In the genomic region with DNA sequence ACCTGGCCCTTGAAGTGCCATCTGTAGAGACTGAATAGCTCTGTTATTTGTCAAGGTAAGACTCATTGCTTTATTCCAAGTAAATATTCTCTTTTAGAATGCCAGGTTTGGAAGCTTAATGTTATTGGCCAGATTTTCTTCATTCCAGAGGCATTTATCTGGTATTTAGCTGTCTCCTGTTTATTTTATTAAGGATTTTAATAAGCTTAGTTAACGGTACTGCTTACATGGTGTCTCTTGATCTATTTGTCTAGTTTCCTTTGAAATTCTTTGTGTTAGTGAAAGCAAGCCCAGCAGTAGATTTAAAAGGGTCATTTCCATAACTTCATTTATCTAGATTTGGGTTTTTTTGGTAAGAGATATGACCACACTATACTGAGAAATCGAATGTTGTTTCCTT, we compare ENCODE assay signal across 21 cellular contexts. TPM values are rescaled to one million over a fixed set of nuclear protein-coding genes. Genes with fewer than 3 reads are reported as not detected.
DNase-seq lines count a peak whose midpoint lies in the region; ATAC-seq and TF ChIP-seq lines count a peak whose summit lies in the region.
"Had no signal": no experiment of that assay in that cellular context is flagged by ENCODE, and none has a peak within 500 bp of the region (broad histone marks: within the 10 kb centered on the region; RNA-seq: fewer than 3 reads in every experiment).

No MANE protein-coding gene starts in this region.

- no peak overlapping the region for H2BK20ac ChIP-seq in H9 (ENCODE audit: low read depth, low read length, poor library complexity, severe bottlenecking)

- no peak overlapping the region for H3K23ac ChIP-seq in H9 (ENCODE audit: insufficient read length, low read depth, low read length)

- H3K9me3 ChIP-seq in BLaER1 = peaks cover 29% of the 10 kb centered on the region
- no peaks in the 10 kb centered on the region for H3K9me3 ChIP-seq in CD4-positive, alpha-beta T cell (ENCODE audit: control insufficient read depth, low read length)
- H3K9me3 ChIP-seq in naive thymus-derived CD4-positive, alpha-beta T cell (ENCODE audit: control insufficient read depth in 2 of 3, low read length in 3 of 3) = no peaks in the 10 kb centered on the region
- H3K9me3 ChIP-seq in adrenal gland (replicated peaks in 1 of 3) = no peaks in the 10 kb centered on the region
- no peaks in the 10 kb centered on the region for H3K9me3 ChIP-seq in H9 (ENCODE audit: control insufficient read depth, low read depth, low read length)

- no peak overlapping the region for H4K91ac ChIP-seq in H9 (ENCODE audit: insufficient read length, low read depth, low read length)

- no peaks in the 10 kb centered on the region for H3K9me3 Mint-ChIP-seq in CD4-positive, alpha-beta T cell
- peaks cover 0 to 2% (median 0%) of the 10 kb centered on the region in 11 donors for H3K9me3 Mint-ChIP-seq in naive thymus-derived CD4-positive, alpha-beta T cell
- H3K9me3 Mint-ChIP-seq in H9 = no peaks in the 10 kb centered on the region
- H3K9me3 Mint-ChIP-seq: GM23338 had no signal

- H3K27ac Mint-ChIP-seq in CD4-positive, alpha-beta T cell = no peak overlapping the region
- H3K27ac Mint-ChIP-seq in naive thymus-derived CD4-positive, alpha-beta T cell = peak overlapping the region in 2 of 9 donors; percentile 23 to 45
- no peak overlapping the region for H3K27ac Mint-ChIP-seq in H9
- H3K27ac Mint-ChIP-seq: GM23338 had no signal

- H3K4me1 Mint-ChIP-seq in CD4-positive, alpha-beta T cell (ENCODE audit: low read depth) = peaks cover 99% of the 10 kb centered on the region
- peaks cover 74 to 100% (median 96%) of the 10 kb centered on the region in 7 donors for H3K4me1 Mint-ChIP-seq in naive thymus-derived CD4-positive, alpha-beta T cell
- peaks cover 59 to 65% of the 10 kb centered on the region in 2 experiments for H3K4me1 Mint-ChIP-seq in H9

- H4K20me1 ChIP-seq in BLaER1 (peaks cover 100% of the 10 kb centered on the region), H9 (ENCODE audit: control insufficient read depth, insufficient read depth, insufficient read length) (no peaks in the 10 kb centered on the region)

- H3T11ph ChIP-seq in H9 (ENCODE audit: low read length) = no peak overlapping the region

- H3K18ac ChIP-seq in H9 (ENCODE audit: insufficient read length, low read depth, low read length) = no peak overlapping the region

- peaks cover 44% of the 10 kb centered on the region; the same call in 1 of the 2 replicates for H3K79me2 ChIP-seq in H9 (ENCODE audit: insufficient read depth, low read length)

- WGBS in adrenal gland, 4 donors = 47 to 68% (median 64%) methylated on average over 2 of the region's 2 CpGs
- whole genome bisulfite sequencing in H9 (ENCODE audit: extremely low coverage, insufficient read length, low lambda C conversion rate) = no CpG with 5 or more reads among the region's 2 CpGs

- no peak overlapping the region for H2AFZ ChIP-seq in H9 (ENCODE audit: low read length)
- H2AFZ ChIP-seq: GM23338 had no signal

- H3K4me3 ChIP-seq in BLaER1 (no peak overlapping the region), adrenal gland (no peak overlapping the region)
- H3K4me3 ChIP-seq in naive thymus-derived CD4-positive, alpha-beta T cell (ENCODE audit: low read length) = no peak overlapping the region
- H3K4me3 ChIP-seq: GM23338, K562 had no signal

- H3K27me3 ChIP-seq in BLaER1 (no peaks in the 10 kb centered on the region), adrenal gland (no peaks in the 10 kb centered on the region), H9 (ENCODE audit: insufficient read depth, low read length) (no peaks in the 10 kb centered on the region)
- no peaks in the 10 kb centered on the region for H3K27me3 ChIP-seq in CD4-positive, alpha-beta T cell (ENCODE audit: control insufficient read depth, insufficient read depth, low read length)
- H3K27me3 ChIP-seq in naive thymus-derived CD4-positive, alpha-beta T cell (ENCODE audit: control insufficient read depth in 2 of 2, insufficient read depth in 2 of 2, low read length in 2 of 2) = no peaks in the 10 kb centered on the region

- H4K8ac ChIP-seq in H9 (replicated peaks; ENCODE audit: insufficient read length, low read depth, low read length) = no peak overlapping the region

- H3K14ac ChIP-seq in H9 (ENCODE audit: insufficient read depth, low read length) = no peak overlapping the region

- no peak overlapping the region for H2AK5ac ChIP-seq in H9 (ENCODE audit: insufficient read length, low read length)

- no peak overlapping the region for H2BK15ac ChIP-seq in H9 (ENCODE audit: low read depth, low read length)

- intact Hi-C loops in CD4-positive, alpha-beta T cell (cut with DNase I, micrococcal nuclease) = no loop called here
- intact Hi-C loops in naive thymus-derived CD4-positive, alpha-beta T cell (cut with micrococcal nuclease) = no loop called here
- intact Hi-C loops in adrenal gland (cut with DNase I) = no loop called here

- H2BK5ac ChIP-seq in H9 (ENCODE audit: insufficient read length, low read length) = no peak overlapping the region

- ATAC-seq in CD4-positive, alpha-beta T cell (ENCODE audit: poor library complexity) = no peak
- ATAC-seq in naive thymus-derived CD4-positive, alpha-beta T cell = no peak
- ATAC-seq: GM23338, HCT116, K562, PC-3, SK-N-SH treated with all-trans-retinoic acid at 6 μM for 48 hours had no signal

- H4K5ac ChIP-seq in H9 (ENCODE audit: insufficient read length, low read depth, low read length) = no peak overlapping the region

- H3K27me3 Mint-ChIP-seq in CD4-positive, alpha-beta T cell = no peaks in the 10 kb centered on the region
- no peaks in the 10 kb centered on the region for H3K27me3 Mint-ChIP-seq in naive thymus-derived CD4-positive, alpha-beta T cell
- no peaks in the 10 kb centered on the region for H3K27me3 Mint-ChIP-seq in H9 (ENCODE audit: low read depth)
- H3K27me3 Mint-ChIP-seq: CD4-positive, alpha-beta memory T cell had no signal

- peaks cover 2% of the 10 kb centered on the region for H3K79me1 ChIP-seq in H9 (ENCODE audit: insufficient read depth, low read depth, low read length, poor library complexity, severe bottlenecking)

- H3K36me3 ChIP-seq in BLaER1 = peaks cover 62% of the 10 kb centered on the region
- no peaks in the 10 kb centered on the region for H3K36me3 ChIP-seq in naive thymus-derived CD4-positive, alpha-beta T cell (ENCODE audit: control insufficient read depth in 2 of 3, insufficient read depth in 3 of 3, low read length in 3 of 3)
- no peaks in the 10 kb centered on the region for H3K36me3 ChIP-seq in adrenal gland (replicated peaks in 1 of 2)

- H3K23me2 ChIP-seq in H9 (ENCODE audit: insufficient read length, low read depth, low read length, poor library complexity, severe bottlenecking) = no peaks in the 10 kb centered on the region

- CTCF ChIA-PET in CD4-positive, alpha-beta T cell (lab: Charles Lee) = no interaction called here
- CTCF ChIA-PET in naive thymus-derived CD4-positive, alpha-beta T cell (lab: Charles Lee) = interaction anchor here (0.7 kb wide), 1 partner anchor 68 kb away, joined by 3 read pairs; no protein-coding TSS in a partner anchor

- H3K4me1 ChIP-seq in BLaER1 = peaks cover 53% of the 10 kb centered on the region
- peaks cover 46 to 60% of the 10 kb centered on the region in 2 donors for H3K4me1 ChIP-seq in naive thymus-derived CD4-positive, alpha-beta T cell (ENCODE audit: control insufficient read depth in 2 of 2, insufficient read depth in 2 of 2, low read length in 2 of 2)
- H3K4me1 ChIP-seq in adrenal gland (replicated peaks in 1 of 2) = peaks cover under 1 to 27% of the 10 kb centered on the region in 2 donors
- peaks cover 7% of the 10 kb centered on the region for H3K4me1 ChIP-seq in H9 (ENCODE audit: insufficient read depth, low read length)

- TF ChIP-seq CTCF in CD4-positive, alpha-beta T cell (IDR thresholded peaks at IDR 0.05) = no peak
- TF ChIP-seq CTCF in adrenal gland (IDR thresholded peaks at IDR 0.05) = no peak
- TF ChIP-seq CTCF in H9 (conservative IDR thresholded peaks at IDR 0.05) = no peak

- H3K36me3 Mint-ChIP-seq in CD4-positive, alpha-beta T cell (ENCODE audit: low read depth) = peaks cover 39% of the 10 kb centered on the region
- peaks cover 0 to 22% (median 13%) of the 10 kb centered on the region in 5 donors for H3K36me3 Mint-ChIP-seq in naive thymus-derived CD4-positive, alpha-beta T cell
- H3K36me3 Mint-ChIP-seq in H9 (ENCODE audit: insufficient read depth in 1 of 3, low read depth in 3 of 3) = peaks cover 0 to 6% (median 4%) of the 10 kb centered on the region in 3 experiments; a peak in 4 of 7 replicates

- H3K27ac ChIP-seq in BLaER1 (no peak overlapping the region), adrenal gland (no peak overlapping the region), H9 (ENCODE audit: insufficient read length, low read depth, low read length) (no peak overlapping the region)
- H3K27ac ChIP-seq in CD4-positive, alpha-beta T cell (ENCODE audit: low read depth, low read length) = no peak overlapping the region
- no peak overlapping the region for H3K27ac ChIP-seq in naive thymus-derived CD4-positive, alpha-beta T cell (ENCODE audit: low read depth, low read length)

- H3K56ac ChIP-seq in H9 (ENCODE audit: insufficient read length, low read depth, low read length) = no peak overlapping the region

- POLR2A ChIA-PET in CD4-positive, alpha-beta T cell (lab: Charles Lee) = interaction anchor here (0.8 to 1.0 kb wide), 3 partner anchors 8 to 111 kb away, joined by 3 to 4 read pairs (median 3); a partner anchor contains a TSS
- POLR2A ChIA-PET in naive thymus-derived CD4-positive, alpha-beta T cell (lab: Charles Lee) = interaction anchor here (0.6 kb wide), 1 partner anchor 24 kb away, joined by 3 read pairs; no protein-coding TSS in a partner anchor

- H3K4me3 Mint-ChIP-seq in CD4-positive, alpha-beta T cell = peak overlapping the region; percentile 8
- H3K4me3 Mint-ChIP-seq in naive thymus-derived CD4-positive, alpha-beta T cell = peak overlapping the region in 8 of 10 donors; percentile 7 to 68 (median 24)
- H3K4me3 Mint-ChIP-seq in H9 = no peak overlapping the region
- H3K4me3 Mint-ChIP-seq: GM23338 had no signal

- no peak overlapping the region for H3K9ac ChIP-seq in BLaER1
- H3K9ac ChIP-seq in H9 (ENCODE audit: extremely low read depth, insufficient read length, low read length) = no peak overlapping the region

- no peak overlapping the region for H2BK12ac ChIP-seq in H9 (ENCODE audit: insufficient read length, low read depth, low read length)

- H3K4me2 ChIP-seq in BLaER1 (peak overlapping the region; percentile 49), H9 (ENCODE audit: insufficient read depth, insufficient read length, low read length) (no peak overlapping the region)
- H3K4me2 ChIP-seq: GM23338 had no signal

- H2BK120ac ChIP-seq in H9 (ENCODE audit: low read depth, low read length, poor library complexity, severe bottlenecking) = no peak overlapping the region

- TF ChIP-seq POLR2A in adrenal gland (IDR thresholded peaks at IDR 0.05) = no peak

- DNase-seq in CD4-positive, alpha-beta T cell = no peak
- DNase-seq in OCI-M1 (lab: John Stamatoyannopoulos, UW) = peak; percentile 19
- no peak for DNase-seq in naive thymus-derived CD4-positive, alpha-beta T cell
- no peak for DNase-seq in adrenal gland
- DNase-seq in H9 = no peak
- no peak for DNase-seq in activated naive CD4-positive, alpha-beta T cell (lab: John Stamatoyannopoulos, UW)
- DNase-seq: ACHN; AML-193; CD4-positive, alpha-beta memory T cell; DMS53; NCI-H1105 treated with DMSO at 0.1 percent for 48 hours; NCI-H1694; NCI-H2081 treated with DMSO at 0.1 percent for 48 hours; PC-3; RPMI8226; SIG-M5 had no signal

- H3K4ac ChIP-seq in H9 (ENCODE audit: low read depth, low read length) = no peak overlapping the region

RNA-seq across cellular contexts. Expression of a gene that starts 7.7 kb away (rescaled TPM):
- total RNA-seq in CD4-positive, alpha-beta T cell = 100 to 1,000 TPM; 112 TPM
- 100 to 1,000 TPM in 4 of 5 experiments, 10 to 100 TPM in 1; 99.0 to 167 (median 111) TPM for total RNA-seq in naive thymus-derived CD4-positive, alpha-beta T cell
- 100 to 1,000 TPM; 169 to 202 TPM for polyA plus RNA-seq in naive thymus-derived CD4-positive, alpha-beta T cell
- 100 to 1,000 TPM in 1 of 8 donors, 10 to 100 TPM in 7; 39.2 to 105 (median 78.1) TPM for total RNA-seq in adrenal gland
- polyA plus RNA-seq in adrenal gland = 100 to 1,000 TPM in 1 of 3 donors, 10 to 100 TPM in 2; 35.7 to 128 (median 92.7) TPM
- total RNA-seq in H9 (2021) = 199 and 207 TPM in 2 replicates

Comparison
In these comparisons a context has a peak if more than half of its experiments do, and no peak if none do; other contexts are left out.
1. H3K4me3 Mint-ChIP-seq: peak in CD4-positive, alpha-beta T cell (single experiment) and naive thymus-derived CD4-positive, alpha-beta T cell (8 of 10); none in H9 (0 of 2).